ENCODE assay signal across 20 cellular contexts in the genomic region with DNA sequence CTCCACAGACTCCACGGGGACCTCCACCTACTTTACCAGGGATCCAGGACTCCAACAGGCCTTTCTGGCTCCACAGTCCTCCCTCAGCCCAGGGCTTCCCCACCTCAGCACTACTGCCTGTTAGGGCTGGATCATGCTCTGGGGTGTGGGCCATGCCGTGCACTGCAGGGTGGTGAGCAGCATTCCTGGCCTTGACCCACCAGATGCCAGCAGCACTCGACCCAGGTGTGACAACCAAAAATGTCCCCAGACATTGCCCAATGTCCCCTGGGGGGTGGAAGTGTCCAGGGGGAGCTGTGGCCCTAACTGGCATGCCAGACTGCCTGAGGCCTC. TPM values are rescaled to one million over a fixed set of nuclear protein-coding genes. Genes with fewer than 3 reads are reported as not detected.
DNase-seq lines count a peak whose midpoint lies in the region; ATAC-seq and TF ChIP-seq lines count a peak whose summit lies in the region.
"Had no signal": no experiment of that assay in that cellular context is flagged by ENCODE, and none has a peak within 500 bp of the region (broad histone marks: within the 10 kb centered on the region; RNA-seq: fewer than 3 reads in every experiment).

No MANE protein-coding gene starts in this region.

- TF ChIP-seq CTCF in CD14-positive monocyte (IDR thresholded peaks at IDR 0.05) (no peak), HCT116 (IDR thresholded peaks at IDR 0.05 in 2 of 3, conservative IDR thresholded peaks at IDR 0.05 in 1 of 3; ENCODE audit: borderline replicate concordance in 1 of 3, insufficient read depth in 1 of 3, low read depth in 2 of 3, low read length in 2 of 3) (no peak), osteoblast (IDR thresholded peaks at IDR 0.05; ENCODE audit: extremely low read depth, low read depth, low read length) (no peak), right lobe of liver (IDR thresholded peaks at IDR 0.05) (no peak), chondrocyte (IDR thresholded peaks at IDR 0.05) (no peak)

- POLR2A ChIA-PET in HCT116 (lab: Charles Lee) = no interaction called here

- H2AFZ ChIP-seq in HCT116 (ENCODE audit: low read depth, low read length, poor library complexity, severe bottlenecking) (no peak overlapping the region), osteoblast (ENCODE audit: low read length) (no peak overlapping the region)

- peak; percentile 22; the same call in 1 of the 2 replicates for ATAC-seq in HCT116
- no peak for ATAC-seq in right lobe of liver
- ATAC-seq: WTC11 had no signal

- DNase-seq in CD14-positive monocyte (ENCODE audit: low spot score) (no peak), HCT116 (ENCODE audit: low read depth, low spot score) (no peak), osteoblast (ENCODE audit: insufficient read length, low spot score, missing footprints) (peak; percentile 17), right lobe of liver (no peak), DMS 273 (lab: John Stamatoyannopoulos, UW; ENCODE audit: unreplicated experiment) (no peak), chondrocyte (ENCODE audit: low spot score) (no peak)
- DNase-seq in activated CD4-positive, alpha-beta T cell treated with anti-CD3 and anti-CD28 coated beads for 1 hour = no peak
- DNase-seq: activated effector memory CD4-positive, alpha-beta T cell treated with anti-CD3 and anti-CD28 coated beads, Interleukin-2, amount 50 U/mL, for 16 hours; BE2C; effector CD4-positive, alpha-beta T cell; NCI-H1417 treated with DMSO at 0.1 percent for 48 hours; NCI-H69; stimulated activated CD4-positive, alpha-beta T cell treated with anti-CD3 and anti-CD28 coated beads, Interleukin-2, amount 100 ng/mL, for 24 hours; stimulated activated naive CD8-positive, alpha-beta T cell treated with anti-CD3 and anti-CD28 coated beads, Interleukin-15, amount 100 ng/mL, for 72 hours had no signal

- no peak for TF ChIP-seq RAD21 in HCT116 (IDR thresholded peaks at IDR 0.05; ENCODE audit: low read depth)

- H3K36me3 ChIP-seq in HCT116 (ENCODE audit: control insufficient read depth in 1 of 2, insufficient read depth in 2 of 2, low read length in 2 of 2) (peaks cover 9 to 19% of the 10 kb centered on the region in 2 experiments), esophagus (ENCODE audit: control insufficient read depth in 2 of 2, insufficient read depth in 2 of 2, low read length in 1 of 2) (peaks cover 0 to 41% of the 10 kb centered on the region in 2 donors), osteoblast (ENCODE audit: insufficient read depth, low read length) (peaks cover 51% of the 10 kb centered on the region), right lobe of liver (peaks cover 0 to 46% (median 22%) of the 10 kb centered on the region in 4 donors)

- no peaks in the 10 kb centered on the region for H4K20me1 ChIP-seq in HCT116 (ENCODE audit: insufficient read depth)
- peaks cover 3% of the 10 kb centered on the region for H4K20me1 ChIP-seq in osteoblast (ENCODE audit: insufficient read depth, low read length)

- H3K27ac Mint-ChIP-seq in CD14-positive monocyte (peak overlapping the region in 4 of 7 donors; percentile 54 to 74 (median 63)), chondrocyte (ENCODE audit: unreplicated experiment) (no peak overlapping the region)
- H3K27ac Mint-ChIP-seq: T-helper 1 cell treated with Interleukin-12 subunit alpha and Interleukin-12 subunit beta and Interleukin-4 antibody, amounts not matched to agents 30 μg/mL and 1 μg/mL, for 36 hours; WTC11 had no signal

- 81 to 86% methylated on average over 3 of the region's 3 CpGs for WGBS in esophagus, 2 donors
- no CpG with 5 or more reads among the region's 3 CpGs for WGBS in right lobe of liver (ENCODE audit: insufficient coverage, low coverage, low lambda C conversion rate, missing lambda C conversion rate)

- TF ChIP-seq POLR2A in HCT116 (IDR thresholded peaks at IDR 0.05; ENCODE audit: borderline replicate concordance, extremely low read depth, insufficient read depth, insufficient read length) (no peak), right lobe of liver (IDR thresholded peaks at IDR 0.05) (no peak)

- H3K4me2 ChIP-seq in HCT116 (ENCODE audit: low read length) (no peak overlapping the region), osteoblast (ENCODE audit: insufficient read depth, low read length) (no peak overlapping the region)

- CTCF ChIA-PET in HCT116 (lab: Charles Lee) = no interaction called here

- H3K9me3 Mint-ChIP-seq in CD14-positive monocyte (peaks cover 0 to 1% (median 0%) of the 10 kb centered on the region in 7 donors), chondrocyte (ENCODE audit: low read depth) (no peaks in the 10 kb centered on the region)
- H3K9me3 Mint-ChIP-seq: stimulated activated naive CD8-positive, alpha-beta T cell treated with anti-CD3 and anti-CD28 coated beads, Interleukin-15, amount 100 ng/mL, for 72 hours; T-helper 1 cell treated with Interleukin-12 subunit alpha and Interleukin-12 subunit beta and Interleukin-4 antibody, amounts not matched to agents 30 μg/mL and 1 μg/mL, for 36 hours; WTC11 had no signal

- no peaks in the 10 kb centered on the region for H3K27me3 Mint-ChIP-seq in CD14-positive monocyte (ENCODE audit: low read depth in 3 of 3)
- no peaks in the 10 kb centered on the region for H3K27me3 Mint-ChIP-seq in chondrocyte (ENCODE audit: low read depth)
- H3K27me3 Mint-ChIP-seq: stimulated activated naive CD8-positive, alpha-beta T cell treated with anti-CD3 and anti-CD28 coated beads, Interleukin-15, amount 100 ng/mL, for 72 hours had no signal

- no peaks in the 10 kb centered on the region for H3K27me3 ChIP-seq in HCT116 (ENCODE audit: insufficient read depth, low read length)
- no peaks in the 10 kb centered on the region for H3K27me3 ChIP-seq in esophagus (ENCODE audit: control insufficient read depth in 1 of 2, insufficient read depth in 2 of 2, low read length in 2 of 2)
- no peaks in the 10 kb centered on the region for H3K27me3 ChIP-seq in osteoblast (ENCODE audit: insufficient read depth, low read length)
- H3K27me3 ChIP-seq in right lobe of liver = no peaks in the 10 kb centered on the region
- H3K27me3 ChIP-seq: BE2C, pancreas had no signal

- H3K27ac ChIP-seq in HCT116 (ENCODE audit: low read depth, low read length) (no peak overlapping the region), esophagus (ENCODE audit: low read depth in 2 of 2, low read length in 1 of 2) (peak overlapping the region; percentile 21 to 28), osteoblast (ENCODE audit: low read depth, low read length) (no peak overlapping the region), right lobe of liver (no peak overlapping the region)
- H3K27ac ChIP-seq: pancreas had no signal

- H3K4me3 ChIP-seq in HCT116 (replicated peaks in 1 of 2; ENCODE audit: low read depth in 1 of 2, low read length in 2 of 2) (no peak overlapping the region), esophagus (ENCODE audit: low read depth in 1 of 2, low read length in 2 of 2) (no peak overlapping the region), osteoblast (ENCODE audit: insufficient read depth, low read length) (no peak overlapping the region), right lobe of liver (no peak overlapping the region)
- H3K4me3 ChIP-seq: HAP-1, lung, pancreas had no signal

- H3K4me3 Mint-ChIP-seq in CD14-positive monocyte = no peak overlapping the region
- H3K4me3 Mint-ChIP-seq in chondrocyte (ENCODE audit: unreplicated experiment) = no peak overlapping the region
- H3K4me3 Mint-ChIP-seq: stimulated activated naive CD8-positive, alpha-beta T cell treated with anti-CD3 and anti-CD28 coated beads, Interleukin-15, amount 100 ng/mL, for 72 hours; T-helper 1 cell treated with Interleukin-12 subunit alpha and Interleukin-12 subunit beta and Interleukin-4 antibody, amounts not matched to agents 30 μg/mL and 1 μg/mL, for 36 hours; WTC11 had no signal

- no peaks in the 10 kb centered on the region for H3K9me3 ChIP-seq in HCT116 (ENCODE audit: control insufficient read depth in 1 of 2, insufficient read depth in 1 of 2, low read depth in 1 of 2, low read length in 2 of 2)
- no peaks in the 10 kb centered on the region for H3K9me3 ChIP-seq in esophagus (ENCODE audit: control insufficient read depth in 2 of 2, insufficient read depth in 1 of 2, low read depth in 1 of 2, low read length in 1 of 2)
- no peaks in the 10 kb centered on the region for H3K9me3 ChIP-seq in osteoblast (ENCODE audit: low read depth, low read length)
- H3K9me3 ChIP-seq in right lobe of liver = no peaks in the 10 kb centered on the region
- H3K9me3 ChIP-seq: BE2C, HAP-1, pancreas had no signal

- intact Hi-C loops in CD14-positive monocyte (cut with micrococcal nuclease) (no loop called here), HCT116 (cut with micrococcal nuclease) (no loop called here), right lobe of liver (cut with DNase I) (no loop called here)

- H3K79me2 ChIP-seq in HCT116 (ENCODE audit: insufficient read depth, low read length) (no peaks in the 10 kb centered on the region), osteoblast (ENCODE audit: insufficient read depth, low read length) (no peaks in the 10 kb centered on the region)

- H3K36me3 Mint-ChIP-seq in CD14-positive monocyte = peaks cover 70 to 91% of the 10 kb centered on the region in 2 donors
- H3K36me3 Mint-ChIP-seq in chondrocyte (ENCODE audit: low read depth) = peaks cover 22% of the 10 kb centered on the region

- RAD21 ChIA-PET in HCT116 (lab: Charles Lee; ENCODE audit: low non-redundant PET in 1 of 2, low total read pairs in 2 of 2, uncharacterized antibody in 2 of 2, unreplicated experiment in 2 of 2) = no interaction called here

- no peaks in the 10 kb centered on the region for H3K4me1 Mint-ChIP-seq in CD14-positive monocyte
- peaks cover 8% of the 10 kb centered on the region for H3K4me1 Mint-ChIP-seq in chondrocyte (ENCODE audit: low read depth)
- H3K4me1 Mint-ChIP-seq: WTC11 had no signal

- BruUV-seq in HCT116 (replicated peaks; lab: Mats Ljungman, UMichigan) = no TSS peak

- H3K9me2 ChIP-seq in HCT116 (ENCODE audit: insufficient read depth) = no peaks in the 10 kb centered on the region

- H3K4me1 ChIP-seq in HCT116 (ENCODE audit: control insufficient read depth in 1 of 2, insufficient read depth in 2 of 2, low read length in 2 of 2) (no peaks in the 10 kb centered on the region), esophagus (ENCODE audit: control insufficient read depth in 2 of 2, insufficient read depth in 2 of 2, low read length in 1 of 2) (peaks cover 0 to 10% of the 10 kb centered on the region in 2 donors), osteoblast (ENCODE audit: insufficient read depth, low read length) (peaks cover 3% of the 10 kb centered on the region), right lobe of liver (no peaks in the 10 kb centered on the region)
- H3K4me1 ChIP-seq: BE2C, HAP-1, pancreas had no signal

- no peak overlapping the region for H3K9ac ChIP-seq in HCT116 (ENCODE audit: low read length)

TF ChIP-seq in HCT116, 20 proteins besides CTCF, POLR2A, EP300 and RAD21:
- no peak for TF ChIP-seq YY1 (IDR thresholded peaks at IDR 0.05; ENCODE audit: extremely low read depth, insufficient replicate concordance, low read depth, low read length)
- no peak for TF ChIP-seq SIN3A (IDR thresholded peaks at IDR 0.05; ENCODE audit: low read depth)
- TF ChIP-seq CBX3 (IDR thresholded peaks at IDR 0.05; ENCODE audit: low read depth) = no peak

RNA-seq across cellular contexts. Expression of a gene that starts 42.0 kb away (rescaled TPM):
- polyA plus RNA-seq in CD14-positive monocyte (1 to 10 TPM; 5.2 to 6.1 TPM), esophagus (10 to 100 TPM; 17.7 to 20.2 TPM)
- total RNA-seq in HCT116 (2021; ENCODE audit: unreplicated experiment) (37.7 TPM), osteoblast (13.8 and 15.2 TPM in 2 replicates), right lobe of liver (10 to 100 TPM in 4 of 6 experiments, 1 to 10 TPM in 2; 6.3 to 22.5 (median 13.8) TPM), chondrocyte (34.4 to 36.5 TPM (median 36.1 TPM) in 3 replicates)
- 29.6 and 31.2 TPM in 2 replicates for polyA plus RNA-seq in HCT116 (2012)

Comparison
In these comparisons a context has a peak if more than half of its experiments do, and no peak if none do; other contexts are left out.
1. H3K27ac ChIP-seq: peak in esophagus (2 of 2); none in HCT116 (single experiment), osteoblast (single experiment) and right lobe of liver (0 of 3).